ENCODE assay signal across 17 cellular contexts in the genomic region with DNA sequence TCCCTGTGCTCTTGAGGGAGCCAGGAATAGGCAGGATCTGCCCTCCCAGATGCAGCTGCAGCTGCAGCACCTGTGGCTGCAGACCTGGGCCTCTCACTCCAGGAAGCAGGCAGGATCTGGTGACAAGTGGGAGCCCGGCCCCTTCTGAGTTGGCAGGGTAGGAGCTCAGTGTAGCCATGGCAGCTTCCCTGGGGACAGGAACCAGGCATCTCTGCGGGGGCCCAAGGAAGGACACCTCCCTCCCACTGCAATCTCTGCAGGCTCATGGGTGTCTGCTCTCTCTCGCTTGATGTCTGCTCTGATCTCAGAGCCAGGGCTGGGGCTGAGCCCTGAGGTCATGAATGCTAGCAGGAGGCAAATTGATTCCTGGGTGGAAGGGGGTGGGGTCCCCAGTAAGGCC.
"Had no signal": no experiment of that assay in that cellular context is flagged by ENCODE, and none has a peak within 500 bp of the region (broad histone marks: within the 10 kb centered on the region; RNA-seq: fewer than 3 reads in every experiment).

No MANE protein-coding gene starts in this region.

- H3K4me1 ChIP-seq: adrenal gland, esophagus squamous epithelium, lower lobe of right lung, upper lobe of left lung had no signal

- H3K27ac Mint-ChIP-seq: activated naive CD4-positive, alpha-beta T cell treated with anti-CD3 and anti-CD28 coated beads, Interleukin-2, amount 50 U/mL, for 72 hours; activated T-helper 1 cell treated with anti-CD3 and anti-CD28 coated beads, Interleukin-12 subunit alpha, Interleukin-12 subunit beta, Interleukin-2, Interleukin-4 antibody, amounts not matched to agents 30 ng/mL and 10 ng/mL and 1 ng/mL, durations not matched to agents 14 hours and 24 hours and 36 hours; dendritic cell treated with granulocyte-macrophage colony-stimulating factor and Interleukin-4, amounts not matched to agents 40 ng/mL and 50 ng/mL, for 4 days; natural killer cell treated with Interleukin-12 subunit alpha and Interleukin-12 subunit beta and Interleukin-15 and Interleukin-18, amount 100 ng/mL, for 72 hours; stimulated activated naive B cell treated with anti-CD40 and anti-IgM and Interleukin-4, amounts not matched to agents 10 μg/mL and 1 μg/mL and 100 μg/mL, for 72 hours had no signal

- H3K27me3 Mint-ChIP-seq: dendritic cell treated with granulocyte-macrophage colony-stimulating factor and Interleukin-4, amounts not matched to agents 40 ng/mL and 50 ng/mL, for 4 days; natural killer cell treated with Interleukin-12 subunit alpha and Interleukin-12 subunit beta and Interleukin-15 and Interleukin-18, amount 100 ng/mL, for 72 hours; stimulated activated naive B cell treated with anti-CD40 and anti-IgM and Interleukin-4, amounts not matched to agents 10 μg/mL and 1 μg/mL and 100 μg/mL, for 72 hours had no signal

- H3K4me3 ChIP-seq: adrenal gland, esophagus squamous epithelium, lower lobe of right lung, thoracic aorta, upper lobe of left lung had no signal

- H3K9me3 Mint-ChIP-seq: activated T-helper 1 cell treated with anti-CD3 and anti-CD28 coated beads, Interleukin-12 subunit alpha, Interleukin-12 subunit beta, Interleukin-2, Interleukin-4 antibody, amounts not matched to agents 30 ng/mL and 10 ng/mL and 1 ng/mL, durations not matched to agents 14 hours and 24 hours and 36 hours had no signal

- H3K27me3 ChIP-seq: adrenal gland, esophagus squamous epithelium, upper lobe of left lung had no signal

- H3K4me1 Mint-ChIP-seq: stimulated activated naive B cell treated with anti-CD40 and anti-IgM and Interleukin-4, amounts not matched to agents 10 μg/mL and 1 μg/mL and 100 μg/mL, for 72 hours had no signal

- DNase-seq: activated CD4-positive, alpha-beta T cell treated with anti-CD3 and anti-CD28 coated beads, Interleukin-2, amount 50 U/mL, for 4 hours; activated gamma-delta T cell treated with Interleukin-2 at 50 U/mL for 16 hours; activated T-cell treated with anti-CD3 and anti-CD28 coated beads for 4 hours; effector memory CD4-positive, alpha-beta T cell; esophagus squamous epithelium; left cardiac atrium; lower lobe of right lung; occipital lobe; stimulated activated naive B cell treated with anti-CD40 and anti-IgM and Interleukin-4, amounts not matched to agents 10 μg/mL and 1 μg/mL and 100 μg/mL, for 72 hours had no signal

- ATAC-seq: activated naive CD4-positive, alpha-beta T cell treated with anti-CD3 and anti-CD28 coated beads, Interleukin-2, amount 50 U/mL, for 72 hours; left cardiac atrium; natural killer cell treated with Interleukin-12 subunit alpha and Interleukin-12 subunit beta and Interleukin-15 and Interleukin-18, amount 100 ng/mL, for 72 hours; stimulated activated naive B cell treated with anti-CD40 and anti-IgM and Interleukin-4, amounts not matched to agents 10 μg/mL and 1 μg/mL and 100 μg/mL, for 72 hours had no signal

- H3K4me3 Mint-ChIP-seq: activated T-helper 1 cell treated with anti-CD3 and anti-CD28 coated beads, Interleukin-12 subunit alpha, Interleukin-12 subunit beta, Interleukin-2, Interleukin-4 antibody, amounts not matched to agents 30 ng/mL and 10 ng/mL and 1 ng/mL, durations not matched to agents 14 hours and 24 hours and 36 hours; dendritic cell treated with granulocyte-macrophage colony-stimulating factor and Interleukin-4, amounts not matched to agents 40 ng/mL and 50 ng/mL, for 4 days; natural killer cell treated with Interleukin-12 subunit alpha and Interleukin-12 subunit beta and Interleukin-15 and Interleukin-18, amount 100 ng/mL, for 72 hours; stimulated activated naive B cell treated with anti-CD40 and anti-IgM and Interleukin-4, amounts not matched to agents 10 μg/mL and 1 μg/mL and 100 μg/mL, for 72 hours had no signal

- H3K27ac ChIP-seq: adrenal gland, esophagus squamous epithelium, lower lobe of right lung, thoracic aorta, upper lobe of left lung, VCaP had no signal

- H3K9me3 ChIP-seq: adrenal gland, esophagus squamous epithelium, lower lobe of right lung, thoracic aorta, upper lobe of left lung had no signal

- H3K36me3 ChIP-seq: adrenal gland, esophagus squamous epithelium, lower lobe of right lung, thoracic aorta, upper lobe of left lung had no signal

- H3K36me3 Mint-ChIP-seq: activated naive CD4-positive, alpha-beta T cell treated with anti-CD3 and anti-CD28 coated beads, Interleukin-2, amount 50 U/mL, for 72 hours; natural killer cell treated with Interleukin-12 subunit alpha and Interleukin-12 subunit beta and Interleukin-15 and Interleukin-18, amount 100 ng/mL, for 72 hours; stimulated activated naive B cell treated with anti-CD40 and anti-IgM and Interleukin-4, amounts not matched to agents 10 μg/mL and 1 μg/mL and 100 μg/mL, for 72 hours had no signal
